Comparison of ENCODE assay signal across 1 cellular context in the genomic region with DNA sequence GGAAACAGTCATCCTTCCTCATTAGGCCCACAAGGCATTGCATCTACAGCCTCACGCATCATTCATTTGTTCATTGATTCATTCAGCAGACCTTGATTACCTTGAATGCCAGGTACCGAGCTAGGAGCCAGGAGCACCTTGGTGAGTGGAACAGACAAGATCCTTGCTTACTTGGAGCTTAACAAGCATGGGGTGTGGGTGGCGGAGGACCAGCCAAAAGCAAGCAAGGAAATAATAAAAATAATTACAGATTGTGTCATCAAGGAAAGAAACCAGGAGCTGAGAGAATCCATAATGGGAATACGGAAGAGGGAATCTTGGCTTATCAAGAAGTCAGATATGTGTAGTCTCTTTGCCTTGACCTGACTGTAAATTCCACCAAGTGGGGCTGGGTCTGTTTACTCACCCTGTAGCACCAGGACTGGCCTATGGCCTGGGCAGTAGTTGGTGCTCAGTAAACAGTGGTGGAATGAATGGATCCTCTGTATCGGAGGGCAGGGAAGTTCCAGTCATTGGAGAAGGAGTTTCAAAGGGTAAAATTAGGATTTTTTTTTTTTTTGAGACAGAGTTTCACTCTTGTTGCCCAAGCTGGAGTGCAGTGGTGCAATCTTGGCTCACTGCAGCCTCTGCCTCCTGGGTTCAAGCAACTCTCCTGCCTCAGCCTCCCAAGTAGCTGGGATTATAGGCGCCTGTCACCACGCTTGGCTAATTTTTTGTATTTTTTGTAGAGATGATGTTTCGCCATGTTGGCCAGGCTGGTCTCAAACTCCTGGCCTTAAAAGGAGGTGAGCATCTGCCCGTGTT.
TF ChIP-seq lines count a peak whose summit lies in the region.

No MANE protein-coding gene starts in this region.

TF ChIP-seq in GM12878, 131 proteins besides CTCF, POLR2A, EP300 and RAD21:
- TF ChIP-seq ASH2L (IDR thresholded peaks at IDR 0.05; ENCODE audit: borderline replicate concordance, low read depth) = no peak
- no peak for TF ChIP-seq MEF2B (IDR thresholded peaks at IDR 0.05; ENCODE audit: partially characterized antibody, poor library complexity, severe bottlenecking)
- no peak for TF ChIP-seq CBX3 (IDR thresholded peaks at IDR 0.05; ENCODE audit: borderline replicate concordance, low read depth)
- TF ChIP-seq, protein P1, sequence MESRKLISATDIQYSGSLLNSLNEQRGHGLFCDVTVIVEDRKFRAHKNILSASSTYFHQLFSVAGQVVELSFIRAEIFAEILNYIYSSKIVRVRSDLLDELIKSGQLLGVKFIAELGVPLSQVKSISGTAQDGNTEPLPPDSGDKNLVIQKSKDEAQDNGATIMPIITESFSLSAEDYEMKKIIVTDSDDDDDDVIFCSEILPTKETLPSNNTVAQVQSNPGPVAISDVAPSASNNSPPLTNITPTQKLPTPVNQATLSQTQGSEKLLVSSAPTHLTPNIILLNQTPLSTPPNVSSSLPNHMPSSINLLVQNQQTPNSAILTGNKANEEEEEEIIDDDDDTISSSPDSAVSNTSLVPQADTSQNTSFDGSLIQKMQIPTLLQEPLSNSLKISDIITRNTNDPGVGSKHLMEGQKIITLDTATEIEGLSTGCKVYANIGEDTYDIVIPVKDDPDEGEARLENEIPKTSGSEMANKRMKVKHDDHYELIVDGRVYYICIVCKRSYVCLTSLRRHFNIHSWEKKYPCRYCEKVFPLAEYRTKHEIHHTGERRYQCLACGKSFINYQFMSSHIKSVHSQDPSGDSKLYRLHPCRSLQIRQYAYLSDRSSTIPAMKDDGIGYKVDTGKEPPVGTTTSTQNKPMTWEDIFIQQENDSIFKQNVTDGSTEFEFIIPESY (IDR thresholded peaks at IDR 0.05) = no peak
- no peak for TF ChIP-seq NR2C1 (IDR thresholded peaks at IDR 0.05)
- no peak for TF ChIP-seq IKZF1 (conservative IDR thresholded peaks at IDR 0.05)
- no peak for TF ChIP-seq NR2F1 (conservative IDR thresholded peaks at IDR 0.05)
- TF ChIP-seq POU2F2 (IDR thresholded peaks at IDR 0.05; ENCODE audit: borderline replicate concordance, low read depth, low read length) = no peak
- no peak for TF ChIP-seq SMARCA5 (IDR thresholded peaks at IDR 0.05)
- TF ChIP-seq SUPT20H (IDR thresholded peaks at IDR 0.05; ENCODE audit: borderline replicate concordance, control insufficient read depth, low read depth, low read length) = no peak
- no peak for TF ChIP-seq EED (IDR thresholded peaks at IDR 0.05; ENCODE audit: low read depth)
- TF ChIP-seq JUNB (IDR thresholded peaks at IDR 0.05) = no peak
TF ChIP-seq in GM12878: peak in this region for 0.
